ENCODE assay signal across 12 cellular contexts in genomic region chr15:65086680-65087111, GRCh38. TPM values are rescaled to one million over a fixed set of nuclear protein-coding genes. Genes with fewer than 3 reads are reported as not detected.
DNase-seq lines count a peak whose midpoint lies in the region; TF ChIP-seq lines count a peak whose summit lies in the region.
"Had no signal": no experiment of that assay in that cellular context is flagged by ENCODE, and none has a peak within 500 bp of the region (broad histone marks: within the 10 kb centered on the region; RNA-seq: fewer than 3 reads in every experiment).

No MANE protein-coding gene starts in this region.

- intact Hi-C loops in lower leg skin (cut with DNase I; ENCODE audit: low total_unique reads), result no loop called here

- H3K27ac Mint-ChIP-seq in neural crest cell (ENCODE audit: unreplicated experiment) (peak overlapping the region; percentile 46), mesothelial cell of epicardium (no peak overlapping the region)

- TF ChIP-seq CTCF in BE2C (IDR thresholded peaks at IDR 0.05; ENCODE audit: low read depth, low read length) (peak; percentile 33; the same call in 1 of the 2 replicates), choroid plexus epithelial cell (conservative IDR thresholded peaks at IDR 0.05; ENCODE audit: low read depth, low read length) (peak; percentile 44), neural crest cell (conservative IDR thresholded peaks at IDR 0.05) (peak; percentile 3), lower leg skin (IDR thresholded peaks at IDR 0.05) (no peak), mesothelial cell of epicardium (IDR thresholded peaks at IDR 0.05; ENCODE audit: unreplicated experiment) (no peak)

- H3K4me3 Mint-ChIP-seq in neural crest cell (no peak overlapping the region), mesothelial cell of epicardium (no peak overlapping the region)

- H3K9me3 ChIP-seq in BE2C, result no peaks in the 10 kb centered on the region
- H3K9me3 ChIP-seq: ovary had no signal

- H3K36me3 Mint-ChIP-seq in neural crest cell (ENCODE audit: low read depth) (no peaks in the 10 kb centered on the region), mesothelial cell of epicardium (no peaks in the 10 kb centered on the region)

- H3K4me3 ChIP-seq in BE2C (ENCODE audit: low read depth, low read length) (no peak overlapping the region), choroid plexus epithelial cell (ENCODE audit: low read depth, low read length) (no peak overlapping the region), lower leg skin (ENCODE audit: low read depth, poor library complexity, severe bottlenecking) (no peak overlapping the region)
- H3K4me3 ChIP-seq: ovary had no signal

- DNase-seq in BE2C, result peak; percentile 55
- peak; percentile 19 for DNase-seq in HPDE6-E6E7 (ENCODE audit: extremely low spot score)
- peak; percentile 29 for DNase-seq in choroid plexus epithelial cell (ENCODE audit: low read depth)
- DNase-seq in neural crest cell (ENCODE audit: low read depth, low spot score), result no peak
- no peak for DNase-seq in lower leg skin (ENCODE audit: low spot score in 2 of 2)
- DNase-seq in medulla oblongata (ENCODE audit: extremely low spot score), result no peak
- no peak for DNase-seq in activated gamma-delta T cell (lab: John Stamatoyannopoulos, UW)
- no peak for DNase-seq in mesothelial cell of epicardium (ENCODE audit: low spot score in 2 of 2, unreplicated experiment in 2 of 2)
- DNase-seq: NCI-H2081 treated with DMSO at 0.1 percent for 48 hours, ovary had no signal

- no peak for TF ChIP-seq POLR2A in lower leg skin (IDR thresholded peaks at IDR 0.05)

- peaks cover 10% of the 10 kb centered on the region for H3K27me3 Mint-ChIP-seq in neural crest cell (ENCODE audit: low read depth)
- H3K27me3 Mint-ChIP-seq in mesothelial cell of epicardium (ENCODE audit: low read depth), result peaks cover 27% of the 10 kb centered on the region

- H3K4me1 Mint-ChIP-seq in neural crest cell (peaks cover 51% of the 10 kb centered on the region), mesothelial cell of epicardium (peaks cover 59% of the 10 kb centered on the region)

- no peaks in the 10 kb centered on the region for H3K27me3 ChIP-seq in BE2C
- H3K27me3 ChIP-seq: ovary had no signal

- peaks cover 4% of the 10 kb centered on the region for H3K4me1 ChIP-seq in BE2C

- H3K36me3 ChIP-seq in BE2C, result no peaks in the 10 kb centered on the region
- H3K36me3 ChIP-seq: ovary had no signal

- 57 to 66% methylated on average over 4 to 6 of the region's 6 CpGs for WGBS in lower leg skin, 2 donors

- no peaks in the 10 kb centered on the region for H3K9me3 Mint-ChIP-seq in neural crest cell
- H3K9me3 Mint-ChIP-seq in mesothelial cell of epicardium, result no peaks in the 10 kb centered on the region

RNA-seq across cellular contexts. Expression of gene KBTBD13, which starts 10.2 kb away (rescaled TPM):
- polyA plus RNA-seq in BE2C (2012; ENCODE audit: insufficient read depth, insufficient read length, low read depth), result not detected
- total RNA-seq in neural crest cell, result not detected in 2 replicates
- total RNA-seq in lower leg skin, result not detected
- total RNA-seq in mesothelial cell of epicardium, result 0.09 to 0.11 TPM in 2 of 3 replicates, not detected in the other
- total RNA-seq: fibroblast of lung; T-helper 2 cell treated with Interferon-gamma antibody and Interleukin-4, amounts not matched to agents 100 ng/mL and 5 ng/mL, for 36 hours had no signal

RNA-seq across cellular contexts. Expression of gene RASL12, which starts 18.9 kb away (rescaled TPM):
- 0.36 TPM for polyA plus RNA-seq in BE2C (2012; ENCODE audit: insufficient read depth, insufficient read length, low read depth)
- total RNA-seq in neural crest cell, result 1.5 and 1.8 TPM in 2 replicates
- 10 to 100 TPM in 1 of 4 donors, 1 to 10 TPM in 3; 1.7 to 18.9 (median 7.7) TPM for total RNA-seq in lower leg skin
- 11.7 to 14.0 TPM (median 12.0 TPM) in 3 replicates for total RNA-seq in mesothelial cell of epicardium
- total RNA-seq: T-helper 2 cell treated with Interferon-gamma antibody and Interleukin-4, amounts not matched to agents 100 ng/mL and 5 ng/mL, for 36 hours had no signal

RNA-seq across cellular contexts. Expression of gene UBAP1L, which starts 28.3 kb away (rescaled TPM):
- polyA plus RNA-seq in BE2C (2012; ENCODE audit: insufficient read depth, insufficient read length, low read depth), result 4.0 TPM
- total RNA-seq in neural crest cell (3.6 and 4.5 TPM in 2 replicates), lower leg skin (1 to 10 TPM; 1.7 to 3.3 (median 3.0) TPM), mesothelial cell of epicardium (10.7 to 11.6 TPM (median 10.9 TPM) in 3 replicates)

RNA-seq across cellular contexts. Expression of gene SLC51B, which starts 41.5 kb away (rescaled TPM):
- polyA plus RNA-seq in BE2C (2012; ENCODE audit: insufficient read depth, insufficient read length, low read depth), result not detected
- total RNA-seq in neural crest cell, result not detected in 2 replicates
- under 1 TPM in 1 of 4 donors, not detected in 3; 0.65 TPM for total RNA-seq in lower leg skin
- total RNA-seq in mesothelial cell of epicardium, result not detected in 3 replicates
- total RNA-seq: T-helper 2 cell treated with Interferon-gamma antibody and Interleukin-4, amounts not matched to agents 100 ng/mL and 5 ng/mL, for 36 hours had no signal

RNA-seq across cellular contexts. Expression of gene PDCD7, which starts 46.9 kb away (rescaled TPM):
- polyA plus RNA-seq in BE2C (2012; ENCODE audit: insufficient read depth, insufficient read length, low read depth), result 19.6 TPM
- total RNA-seq in neural crest cell (37.0 and 40.8 TPM in 2 replicates), lower leg skin (10 to 100 TPM; 21.0 to 33.5 (median 27.0) TPM), mesothelial cell of epicardium (29.9 to 34.5 TPM (median 32.7 TPM) in 3 replicates)

Comparison
In these comparisons a context has a peak if more than half of its experiments do, and no peak if none do; other contexts are left out.
1. DNase-seq: peak in BE2C (single experiment), HPDE6-E6E7 (single experiment) and choroid plexus epithelial cell (single experiment); none in neural crest cell (single experiment), lower leg skin (0 of 2), medulla oblongata (single experiment), activated gamma-delta T cell (single experiment) and mesothelial cell of epicardium (0 of 2).
2. CTCF ChIP-seq: peak in BE2C (single experiment), choroid plexus epithelial cell (single experiment) and neural crest cell (single experiment); none in lower leg skin (0 of 3) and mesothelial cell of epicardium (single experiment).